Comparison of ENCODE assay signal across 2 cellular contexts in the genomic region with DNA sequence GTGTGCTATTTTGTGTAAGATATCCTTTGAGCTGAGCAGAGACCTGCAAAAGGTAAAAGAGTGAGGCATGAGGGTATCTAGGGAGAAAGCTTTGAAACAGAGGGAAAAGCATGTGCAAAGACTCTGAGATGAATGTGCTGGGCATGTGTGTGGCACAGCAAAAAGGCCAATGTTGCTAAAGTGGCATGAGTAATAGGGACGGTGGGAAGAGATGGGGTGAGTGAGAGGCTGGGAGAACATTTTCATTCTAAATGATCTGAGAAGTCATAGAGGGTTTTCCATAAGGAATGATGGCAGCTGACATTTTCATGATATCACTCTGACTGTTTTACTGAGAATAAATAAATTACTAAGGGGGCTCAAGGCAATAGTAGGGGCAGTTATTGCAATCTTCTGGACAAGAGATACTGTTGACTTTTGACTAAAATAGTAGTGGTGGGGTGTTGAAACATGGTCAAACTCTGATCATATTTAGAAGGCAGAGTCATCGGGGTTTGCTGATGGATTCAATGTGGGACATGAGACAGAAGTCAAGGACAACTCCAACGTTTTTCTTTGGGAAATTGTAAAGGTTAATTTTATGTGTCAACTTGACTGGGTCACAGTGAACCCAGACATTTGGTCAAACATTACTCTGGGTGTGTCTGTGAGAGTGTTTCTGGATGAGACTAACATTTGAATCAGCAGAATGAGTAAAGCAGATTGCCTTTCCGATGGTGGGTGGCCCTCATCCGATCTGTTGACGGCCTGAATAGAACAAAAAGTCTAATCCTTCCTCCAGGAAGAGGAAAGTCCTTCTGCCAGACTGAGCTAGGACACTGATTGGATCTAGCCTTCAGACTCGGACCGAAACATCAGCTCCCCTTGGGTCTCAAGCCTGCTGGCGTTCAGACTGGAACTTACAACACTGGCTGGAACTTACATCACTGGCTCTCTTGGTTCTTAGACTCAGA.
A peak's percentile ranks its signal among the peaks of the same experiment; 100 is the strongest.
TF ChIP-seq lines count a peak whose summit lies in the region.

No MANE protein-coding gene starts in this region.

TF ChIP-seq in liver, 16 proteins besides CTCF, POLR2A, EP300 and RAD21 (continued from another document):
- TF ChIP-seq, protein P1, sequence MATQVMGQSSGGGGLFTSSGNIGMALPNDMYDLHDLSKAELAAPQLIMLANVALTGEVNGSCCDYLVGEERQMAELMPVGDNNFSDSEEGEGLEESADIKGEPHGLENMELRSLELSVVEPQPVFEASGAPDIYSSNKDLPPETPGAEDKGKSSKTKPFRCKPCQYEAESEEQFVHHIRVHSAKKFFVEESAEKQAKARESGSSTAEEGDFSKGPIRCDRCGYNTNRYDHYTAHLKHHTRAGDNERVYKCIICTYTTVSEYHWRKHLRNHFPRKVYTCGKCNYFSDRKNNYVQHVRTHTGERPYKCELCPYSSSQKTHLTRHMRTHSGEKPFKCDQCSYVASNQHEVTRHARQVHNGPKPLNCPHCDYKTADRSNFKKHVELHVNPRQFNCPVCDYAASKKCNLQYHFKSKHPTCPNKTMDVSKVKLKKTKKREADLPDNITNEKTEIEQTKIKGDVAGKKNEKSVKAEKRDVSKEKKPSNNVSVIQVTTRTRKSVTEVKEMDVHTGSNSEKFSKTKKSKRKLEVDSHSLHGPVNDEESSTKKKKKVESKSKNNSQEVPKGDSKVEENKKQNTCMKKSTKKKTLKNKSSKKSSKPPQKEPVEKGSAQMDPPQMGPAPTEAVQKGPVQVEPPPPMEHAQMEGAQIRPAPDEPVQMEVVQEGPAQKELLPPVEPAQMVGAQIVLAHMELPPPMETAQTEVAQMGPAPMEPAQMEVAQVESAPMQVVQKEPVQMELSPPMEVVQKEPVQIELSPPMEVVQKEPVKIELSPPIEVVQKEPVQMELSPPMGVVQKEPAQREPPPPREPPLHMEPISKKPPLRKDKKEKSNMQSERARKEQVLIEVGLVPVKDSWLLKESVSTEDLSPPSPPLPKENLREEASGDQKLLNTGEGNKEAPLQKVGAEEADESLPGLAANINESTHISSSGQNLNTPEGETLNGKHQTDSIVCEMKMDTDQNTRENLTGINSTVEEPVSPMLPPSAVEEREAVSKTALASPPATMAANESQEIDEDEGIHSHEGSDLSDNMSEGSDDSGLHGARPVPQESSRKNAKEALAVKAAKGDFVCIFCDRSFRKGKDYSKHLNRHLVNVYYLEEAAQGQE (IDR thresholded peaks at IDR 0.05) = no peak
- TF ChIP-seq YY1 (IDR thresholded peaks at IDR 0.05) (no peak), NR2F2 (IDR thresholded peaks at IDR 0.05) (no peak), SP1 (IDR thresholded peaks at IDR 0.05) (no peak), HNF4A (conservative IDR thresholded peaks at IDR 0.05) (peak in 1 of 2 donors; percentile 22), RXRA (IDR thresholded peaks at IDR 0.05) (peak; percentile 23 to 24)
- TF ChIP-seq, protein P2, sequence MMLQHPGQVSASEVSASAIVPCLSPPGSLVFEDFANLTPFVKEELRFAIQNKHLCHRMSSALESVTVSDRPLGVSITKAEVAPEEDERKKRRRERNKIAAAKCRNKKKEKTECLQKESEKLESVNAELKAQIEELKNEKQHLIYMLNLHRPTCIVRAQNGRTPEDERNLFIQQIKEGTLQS (IDR thresholded peaks at IDR 0.05) = no peak
- TF ChIP-seq, protein P3, sequence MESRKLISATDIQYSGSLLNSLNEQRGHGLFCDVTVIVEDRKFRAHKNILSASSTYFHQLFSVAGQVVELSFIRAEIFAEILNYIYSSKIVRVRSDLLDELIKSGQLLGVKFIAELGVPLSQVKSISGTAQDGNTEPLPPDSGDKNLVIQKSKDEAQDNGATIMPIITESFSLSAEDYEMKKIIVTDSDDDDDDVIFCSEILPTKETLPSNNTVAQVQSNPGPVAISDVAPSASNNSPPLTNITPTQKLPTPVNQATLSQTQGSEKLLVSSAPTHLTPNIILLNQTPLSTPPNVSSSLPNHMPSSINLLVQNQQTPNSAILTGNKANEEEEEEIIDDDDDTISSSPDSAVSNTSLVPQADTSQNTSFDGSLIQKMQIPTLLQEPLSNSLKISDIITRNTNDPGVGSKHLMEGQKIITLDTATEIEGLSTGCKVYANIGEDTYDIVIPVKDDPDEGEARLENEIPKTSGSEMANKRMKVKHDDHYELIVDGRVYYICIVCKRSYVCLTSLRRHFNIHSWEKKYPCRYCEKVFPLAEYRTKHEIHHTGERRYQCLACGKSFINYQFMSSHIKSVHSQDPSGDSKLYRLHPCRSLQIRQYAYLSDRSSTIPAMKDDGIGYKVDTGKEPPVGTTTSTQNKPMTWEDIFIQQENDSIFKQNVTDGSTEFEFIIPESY (IDR thresholded peaks at IDR 0.05) = no peak

TF ChIP-seq in HepG2, 621 proteins besides CTCF, POLR2A, EP300 and RAD21 (continued from another document):
- TF ChIP-seq, protein P4, sequence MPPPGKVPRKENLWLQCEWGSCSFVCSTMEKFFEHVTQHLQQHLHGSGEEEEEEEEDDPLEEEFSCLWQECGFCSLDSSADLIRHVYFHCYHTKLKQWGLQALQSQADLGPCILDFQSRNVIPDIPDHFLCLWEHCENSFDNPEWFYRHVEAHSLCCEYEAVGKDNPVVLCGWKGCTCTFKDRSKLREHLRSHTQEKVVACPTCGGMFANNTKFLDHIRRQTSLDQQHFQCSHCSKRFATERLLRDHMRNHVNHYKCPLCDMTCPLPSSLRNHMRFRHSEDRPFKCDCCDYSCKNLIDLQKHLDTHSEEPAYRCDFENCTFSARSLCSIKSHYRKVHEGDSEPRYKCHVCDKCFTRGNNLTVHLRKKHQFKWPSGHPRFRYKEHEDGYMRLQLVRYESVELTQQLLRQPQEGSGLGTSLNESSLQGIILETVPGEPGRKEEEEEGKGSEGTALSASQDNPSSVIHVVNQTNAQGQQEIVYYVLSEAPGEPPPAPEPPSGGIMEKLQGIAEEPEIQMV (CRISPR knock-in tag; IDR thresholded peaks at IDR 0.05; ENCODE audit: low read depth) = no peak
- TF ChIP-seq, protein P5, sequence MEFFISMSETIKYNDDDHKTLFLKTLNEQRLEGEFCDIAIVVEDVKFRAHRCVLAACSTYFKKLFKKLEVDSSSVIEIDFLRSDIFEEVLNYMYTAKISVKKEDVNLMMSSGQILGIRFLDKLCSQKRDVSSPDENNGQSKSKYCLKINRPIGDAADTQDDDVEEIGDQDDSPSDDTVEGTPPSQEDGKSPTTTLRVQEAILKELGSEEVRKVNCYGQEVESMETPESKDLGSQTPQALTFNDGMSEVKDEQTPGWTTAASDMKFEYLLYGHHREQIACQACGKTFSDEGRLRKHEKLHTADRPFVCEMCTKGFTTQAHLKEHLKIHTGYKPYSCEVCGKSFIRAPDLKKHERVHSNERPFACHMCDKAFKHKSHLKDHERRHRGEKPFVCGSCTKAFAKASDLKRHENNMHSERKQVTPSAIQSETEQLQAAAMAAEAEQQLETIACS (CRISPR knock-in tag; IDR thresholded peaks at IDR 0.05) = no peak
- TF ChIP-seq MIER3 (CRISPR knock-in tag; IDR thresholded peaks at IDR 0.05; ENCODE audit: borderline replicate concordance) (no peak), RARG (CRISPR knock-in tag; IDR thresholded peaks at IDR 0.05; ENCODE audit: low read depth) (no peak), ZC3H13 (CRISPR knock-in tag; IDR thresholded peaks at IDR 0.05) (no peak), SNAI1 (CRISPR knock-in tag; IDR thresholded peaks at IDR 0.05; ENCODE audit: borderline replicate concordance) (no peak), ZFP62 (CRISPR knock-in tag; IDR thresholded peaks at IDR 0.05) (no peak), ZNF652 (CRISPR knock-in tag; IDR thresholded peaks at IDR 0.05; ENCODE audit: borderline replicate concordance, low read depth) (no peak), ZKSCAN1 (IDR thresholded peaks at IDR 0.05; ENCODE audit: low read length) (no peak)
- TF ChIP-seq, protein P6, sequence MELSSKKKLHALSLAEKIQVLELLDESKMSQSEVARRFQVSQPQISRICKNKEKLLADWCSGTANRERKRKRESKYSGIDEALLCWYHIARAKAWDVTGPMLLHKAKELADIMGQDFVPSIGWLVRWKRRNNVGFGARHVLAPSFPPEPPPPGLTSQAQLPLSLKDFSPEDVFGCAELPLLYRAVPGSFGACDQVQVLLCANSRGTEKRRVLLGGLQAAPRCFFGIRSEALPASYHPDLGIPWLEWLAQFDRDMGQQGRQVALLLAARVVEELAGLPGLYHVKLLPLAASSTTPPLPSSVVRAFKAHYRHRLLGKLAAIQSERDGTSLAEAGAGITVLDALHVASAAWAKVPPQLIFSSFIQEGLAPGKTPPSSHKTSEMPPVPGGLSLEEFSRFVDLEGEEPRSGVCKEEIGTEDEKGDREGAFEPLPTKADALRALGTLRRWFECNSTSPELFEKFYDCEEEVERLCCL (CRISPR knock-in tag; IDR thresholded peaks at IDR 0.05; ENCODE audit: borderline replicate concordance) = no peak
